Comparison of ENCODE assay signal across 17 cellular contexts in genomic region chr16:77276686-77277085, GRCh38.
DNase-seq lines count a peak whose midpoint lies in the region; ATAC-seq, FAIRE-seq and TF ChIP-seq lines count a peak whose summit lies in the region.
"Had no signal": no experiment of that assay in that cellular context is flagged by ENCODE, and none has a peak within 500 bp of the region (broad histone marks: within the 10 kb centered on the region; RNA-seq: fewer than 3 reads in every experiment).

No MANE protein-coding gene starts in this region.

- TF ChIP-seq EP300 in A549 (IDR thresholded peaks at IDR 0.05): no peak
- no peak for TF ChIP-seq EP300 in stomach (IDR thresholded peaks at IDR 0.05)

- no peak for TF ChIP-seq RAD21 in A549 (conservative IDR thresholded peaks at IDR 0.05 in 1 of 2, IDR thresholded peaks at IDR 0.05 in 1 of 2)

- peak; percentile 49 for FAIRE-seq in A549 (lab: Jason Lieb, UNC)
- FAIRE-seq: H1 had no signal

- H3K27me3 Mint-ChIP-seq in activated CD4-positive, alpha-beta T cell treated with anti-CD3 and anti-CD28 coated beads, Interleukin-2, amount 10 ng/mL, durations not matched to agents 7 days and 5 days: peaks cover 11% of the 10 kb centered on the region

- POLR2A ChIA-PET in A549 (lab: Yijun Ruan, JAX): interaction anchor here (0.6 kb wide), 1 partner anchor 44 kb away, joined by 3 read pairs; no protein-coding TSS in a partner anchor
- POLR2A ChIA-PET in activated CD4-positive, alpha-beta T cell treated with anti-CD3 and anti-CD28 coated beads, Interleukin-2, amount 10 ng/mL, durations not matched to agents 7 days and 5 days (lab: Charles Lee): no interaction called here

- H3K27ac ChIP-seq in A549 (no peak overlapping the region), spleen (no peak overlapping the region), stomach (no peak overlapping the region)
- H3K27ac ChIP-seq: Peyer's patch had no signal

- H3K36me3 Mint-ChIP-seq in activated CD4-positive, alpha-beta T cell treated with anti-CD3 and anti-CD28 coated beads, Interleukin-2, amount 10 ng/mL, durations not matched to agents 7 days and 5 days (ENCODE audit: low read depth): no peaks in the 10 kb centered on the region

- no peaks in the 10 kb centered on the region for H3K4me1 ChIP-seq in A549
- H3K4me1 ChIP-seq in spleen: no peaks in the 10 kb centered on the region
- H3K4me1 ChIP-seq in stomach: no peaks in the 10 kb centered on the region
- H3K4me1 ChIP-seq: BE2C, Peyer's patch had no signal

- TF ChIP-seq POLR2A in A549 (IDR thresholded peaks at IDR 0.05; ENCODE audit: low read length): no peak
- no peak for TF ChIP-seq POLR2A in spleen (IDR thresholded peaks at IDR 0.05)
- no peak for TF ChIP-seq POLR2A in stomach (IDR thresholded peaks at IDR 0.05)

- H3K27me3 ChIP-seq in spleen (replicated peaks in 1 of 7) (no peaks in the 10 kb centered on the region), stomach (peaks cover 0 to 2% (median 0%) of the 10 kb centered on the region in 3 donors)
- H3K27me3 ChIP-seq: BE2C, MG63, Peyer's patch had no signal

- H3K9me3 Mint-ChIP-seq in activated CD4-positive, alpha-beta T cell treated with anti-CD3 and anti-CD28 coated beads, Interleukin-2, amount 10 ng/mL, durations not matched to agents 7 days and 5 days: no peaks in the 10 kb centered on the region

- H3K4me3 ChIP-seq in A549 (no peak overlapping the region), spleen (no peak overlapping the region), stomach (no peak overlapping the region)
- H3K4me3 ChIP-seq: MG63, Peyer's patch had no signal

- no peak overlapping the region for H3K27ac Mint-ChIP-seq in activated CD4-positive, alpha-beta T cell treated with anti-CD3 and anti-CD28 coated beads, Interleukin-2, amount 10 ng/mL, durations not matched to agents 7 days and 5 days

- H3K9me3 ChIP-seq in A549: no peaks in the 10 kb centered on the region
- H3K9me3 ChIP-seq in spleen: no peaks in the 10 kb centered on the region
- H3K9me3 ChIP-seq in stomach: no peaks in the 10 kb centered on the region
- H3K9me3 ChIP-seq: BE2C, MG63, Peyer's patch had no signal

- intact Hi-C loops in spleen (cut with DNase I; ENCODE audit: low total_unique reads) (no loop called here), stomach (cut with DNase I; ENCODE audit: low total_unique reads) (no loop called here)

- H3K4me2 ChIP-seq in A549: no peak overlapping the region

- H3K36me3 ChIP-seq in spleen (no peaks in the 10 kb centered on the region), stomach (no peaks in the 10 kb centered on the region)
- H3K36me3 ChIP-seq: BE2C, MG63, Peyer's patch had no signal

- no peak for DNase-seq in A549 (ENCODE audit: low read depth in 1 of 2, low spot score in 1 of 2)
- DNase-seq in DMS 273 treated with DMSO at 0.1 percent for 48 hours (lab: John Stamatoyannopoulos, UW): peak; percentile 10
- peak; percentile 79 to 82 for DNase-seq in NCI-H524 (lab: John Stamatoyannopoulos, UW)
- peak; percentile 25 for DNase-seq in kidney tubule cell (ENCODE audit: low spot score)
- DNase-seq in spleen: no peak
- DNase-seq in activated CD4-positive, alpha-beta T cell treated with anti-CD3 and anti-CD28 coated beads, Interleukin-2, amount 10 ng/mL, durations not matched to agents 7 days and 5 days: no peak
- no peak for DNase-seq in stomach
- DNase-seq: BE2C, KBM-7, MG63, NCI-H2081, NCI-H2227 treated with DMSO at 0.1 percent for 48 hours, NCI-H748 treated with DMSO at 0.1 percent for 48 hours, Peyer's patch, Right ventricle myocardium superior had no signal

- no peak overlapping the region for H3K4me3 Mint-ChIP-seq in activated CD4-positive, alpha-beta T cell treated with anti-CD3 and anti-CD28 coated beads, Interleukin-2, amount 10 ng/mL, durations not matched to agents 7 days and 5 days

- TF ChIP-seq CTCF in A549 (IDR thresholded peaks at IDR 0.05): no peak
- TF ChIP-seq CTCF in spleen (IDR thresholded peaks at IDR 0.05 in 8 of 11, conservative IDR thresholded peaks at IDR 0.05 in 3 of 11): no peak
- TF ChIP-seq CTCF in stomach (IDR thresholded peaks at IDR 0.05): no peak

- no peak for ATAC-seq in A549
- ATAC-seq: SK-N-SH treated with all-trans-retinoic acid at 6 μM for 48 hours had no signal

- H3K4me1 Mint-ChIP-seq in activated CD4-positive, alpha-beta T cell treated with anti-CD3 and anti-CD28 coated beads, Interleukin-2, amount 10 ng/mL, durations not matched to agents 7 days and 5 days: no peaks in the 10 kb centered on the region

- CTCF ChIA-PET in A549 (lab: Yijun Ruan, JAX): interaction anchor here (1.1 kb wide), 1 partner anchor 40 kb away, joined by 4 read pairs; no protein-coding TSS in a partner anchor
- CTCF ChIA-PET in activated CD4-positive, alpha-beta T cell treated with anti-CD3 and anti-CD28 coated beads, Interleukin-2, amount 10 ng/mL, durations not matched to agents 7 days and 5 days (lab: Charles Lee): no interaction called here

- WGBS in A549 (ENCODE audit: missing lambda C conversion rate): 86% methylated on average over 2 of the region's 2 CpGs
- 90 to 94% (median 91%) methylated on average over 2 of the region's 2 CpGs for WGBS in spleen, 5 donors
- WGBS in stomach, 5 donors: 89 to 96% (median 91%) methylated on average over 2 of the region's 2 CpGs

TF ChIP-seq in A549, 52 proteins besides CTCF, POLR2A, EP300 and RAD21:
- TF ChIP-seq HES2 (IDR thresholded peaks at IDR 0.05): no peak

Comparison
In these comparisons a context has a peak if more than half of its experiments do, and no peak if none do; other contexts are left out.
1. DNase-seq: peak in DMS 273 treated with DMSO at 0.1 percent for 48 hours (single experiment), NCI-H524 (2 of 2) and kidney tubule cell (single experiment); none in A549 (0 of 2), spleen (single experiment), activated CD4-positive, alpha-beta T cell treated with anti-CD3 and anti-CD28 coated beads, Interleukin-2, amount 10 ng/mL, durations not matched to agents 7 days and 5 days (single experiment) and stomach (single experiment).